Comparison of ENCODE assay signal across 8 cellular contexts in genomic region chr11:128553662-128554392, GRCh38. TPM values are rescaled to one million over a fixed set of nuclear protein-coding genes. Genes with fewer than 3 reads are reported as not detected.
DNase-seq lines count a peak whose midpoint lies in the region; ATAC-seq and TF ChIP-seq lines count a peak whose summit lies in the region.

No MANE protein-coding gene starts in this region.

- no peaks in the 10 kb centered on the region for H3K27me3 ChIP-seq in BE2C
- no peaks in the 10 kb centered on the region for H3K27me3 ChIP-seq in adipocyte (replicated peaks; ENCODE audit: control insufficient read depth, insufficient read depth, low read length)

- ATAC-seq in GM21825 (IDR thresholded peaks at IDR 0.05; ENCODE audit: unreplicated experiment) (no peak), GM19023 (IDR thresholded peaks at IDR 0.05; ENCODE audit: unreplicated experiment) (no peak)

- H3K4me1 ChIP-seq in BE2C (no peaks in the 10 kb centered on the region; the same call in 1 of the 2 replicates), adipocyte (ENCODE audit: control insufficient read depth, insufficient read depth, low read length) (peaks cover 20% of the 10 kb centered on the region)

- H3K36me3 ChIP-seq in BE2C (no peaks in the 10 kb centered on the region), adipocyte (ENCODE audit: control insufficient read depth, insufficient read depth, low read length, severe bottlenecking) (no peaks in the 10 kb centered on the region)

- TF ChIP-seq CTCF in BE2C (IDR thresholded peaks at IDR 0.05; ENCODE audit: low read depth, low read length), result peak; percentile 59

- H3K9me3 ChIP-seq in BE2C, result no peaks in the 10 kb centered on the region
- H3K9me3 ChIP-seq in adipocyte (ENCODE audit: control insufficient read depth, low read length), result no peaks in the 10 kb centered on the region

- DNase-seq in BE2C, result no peak
- DNase-seq in HCEC 1CT, result peak; percentile 74
- DNase-seq in adipocyte (ENCODE audit: low read depth), result peak; percentile 39
- DNase-seq in medulla oblongata (ENCODE audit: extremely low spot score), result peak; percentile 71
- DNase-seq in NCI-H1417 treated with DMSO at 0.1 percent for 48 hours (lab: John Stamatoyannopoulos, UW), result no peak
- no peak for DNase-seq in ecto neural progenitor cell (ENCODE audit: low spot score)

- H3K9ac ChIP-seq in adipocyte (ENCODE audit: low read length), result no peak overlapping the region

- H3K4me3 ChIP-seq in BE2C (ENCODE audit: low read depth, low read length) (no peak overlapping the region), adipocyte (ENCODE audit: low read length) (no peak overlapping the region)

RNA-seq across cellular contexts. Expression of gene ETS1, which starts 33.5 kb away (rescaled TPM):
- polyA plus RNA-seq in BE2C (2012; ENCODE audit: insufficient read depth, insufficient read length, low read depth), result 23.4 TPM

Comparison
In these comparisons a context has a peak if more than half of its experiments do, and no peak if none do; other contexts are left out.
1. DNase-seq: peak in HCEC 1CT (single experiment), adipocyte (single experiment) and medulla oblongata (single experiment); none in BE2C (single experiment), NCI-H1417 treated with DMSO at 0.1 percent for 48 hours (single experiment) and ecto neural progenitor cell (single experiment).